ENCODE assay signal across 8 cellular contexts in genomic region chrX:44252688-44253572, GRCh38.
DNase-seq lines count a peak whose midpoint lies in the region; ATAC-seq and TF ChIP-seq lines count a peak whose summit lies in the region.
"Not testable (repeated sequence)": the region's sequence is repeated elsewhere in the genome, so short reads cannot be mapped to it uniquely, and the experiment has no call there.

No MANE protein-coding gene starts in this region.

- peak overlapping the region; percentile 47 for H3K4me3 ChIP-seq in BLaER1
- H3K4me3 ChIP-seq in colonic mucosa = not testable (repeated sequence)
- H3K4me3 ChIP-seq in lower lobe of right lung = peak overlapping the region; percentile 21

- DNase-seq in NOMO-1 treated with dmso at 0.1 percent for 144 hours (lab: John Stamatoyannopoulos, UW; ENCODE audit: unreplicated experiment) (peak; percentile 17), colonic mucosa (peak; percentile 70), lower lobe of right lung (peak; percentile 59)
- peak; percentile 3 to 41 for DNase-seq in activated CD8-positive, alpha-beta memory T cell treated with anti-CD3 and anti-CD28 coated beads for 1 hour (ENCODE audit: extremely low read depth in 1 of 2, low read depth in 1 of 2)
- peak in 2 of 3 experiments; percentile 5 to 30 for DNase-seq in stimulated activated CD4-positive, alpha-beta T cell treated with anti-CD3 and anti-CD28 coated beads, TNF-alpha, amount 100 ng/mL, for 4 hours (ENCODE audit: low read depth in 3 of 3)

- peak overlapping the region; percentile 76 for H3K4me2 ChIP-seq in BLaER1

- TF ChIP-seq CTCF in colonic mucosa (IDR thresholded peaks at IDR 0.05); lower lobe of right lung (IDR thresholded peaks at IDR 0.05): not testable (repeated sequence)

- peak; percentile 98 for ATAC-seq in GM19438 (IDR thresholded peaks at IDR 0.05; ENCODE audit: low read depth, unreplicated experiment)
- ATAC-seq in HG03280 (IDR thresholded peaks at IDR 0.05; ENCODE audit: unreplicated experiment) = peak; percentile 85
- peak; percentile 47 to 57 for ATAC-seq in lower lobe of right lung

- not testable (repeated sequence) for H3K9me3 ChIP-seq in BLaER1, colonic mucosa, lower lobe of right lung

- H3K27me3 ChIP-seq in BLaER1; colonic mucosa; lower lobe of right lung (ENCODE audit: low read depth): not testable (repeated sequence)

- H4K20me1 ChIP-seq in BLaER1 = not testable (repeated sequence)

- intact Hi-C loops in colonic mucosa (cut with DNase I); lower lobe of right lung (cut with DNase I): not testable (repeated sequence)

- peak overlapping the region; percentile 72 for H3K9ac ChIP-seq in BLaER1
- peak overlapping the region in 1 of 2 donors; percentile 19 for H3K9ac ChIP-seq in colonic mucosa (ENCODE audit: low read depth in 2 of 2, low read length in 2 of 2)

- H3K27ac ChIP-seq in BLaER1 = peak overlapping the region; percentile 80
- H3K27ac ChIP-seq in colonic mucosa, lower lobe of right lung: not testable (repeated sequence)

- H3K36me3 ChIP-seq in BLaER1, colonic mucosa, lower lobe of right lung: not testable (repeated sequence)

- H3K4me1 ChIP-seq in BLaER1 = peaks cover 42% of the 10 kb centered on the region
- not testable (repeated sequence) for H3K4me1 ChIP-seq in colonic mucosa, lower lobe of right lung

Comparison
In these comparisons a context has a peak if more than half of its experiments do, and no peak if none do; other contexts are left out.
1. DNase-seq: peak in every context shown above with its lines; median percentile 70 in colonic mucosa; 59 in lower lobe of right lung; 22 in activated CD8-positive, alpha-beta memory T cell treated with anti-CD3 and anti-CD28 coated beads for 1 hour; 18 in stimulated activated CD4-positive, alpha-beta T cell treated with anti-CD3 and anti-CD28 coated beads, TNF-alpha, amount 100 ng/mL, for 4 hours; 17 in NOMO-1 treated with dmso at 0.1 percent for 144 hours.